In genomic region chr15:80152896-80153876, GRCh38 we compare ENCODE assay signal across 8 cellular contexts. TPM values are rescaled to one million over a fixed set of nuclear protein-coding genes. Genes with fewer than 3 reads are reported as not detected.
DNase-seq lines count a peak whose midpoint lies in the region; ATAC-seq, FAIRE-seq and TF ChIP-seq lines count a peak whose summit lies in the region.

TSS of gene FAH (plus strand) at chr15:80152999. CDS start at chr15:80153055, 56 bp downstream.

- H3K9me3 Mint-ChIP-seq in activated naive CD4-positive, alpha-beta T cell treated with anti-CD3 and anti-CD28 coated beads for 36 hours = no peaks in the 10 kb centered on the region
- no peaks in the 10 kb centered on the region for H3K9me3 Mint-ChIP-seq in osteocyte (ENCODE audit: unreplicated experiment)

- H3K4me1 Mint-ChIP-seq in activated naive CD4-positive, alpha-beta T cell treated with anti-CD3 and anti-CD28 coated beads for 36 hours (ENCODE audit: low read depth) = peaks cover 19% of the 10 kb centered on the region
- H3K4me1 Mint-ChIP-seq in osteocyte (ENCODE audit: unreplicated experiment) = peaks cover 14% of the 10 kb centered on the region

- TF ChIP-seq CTCF in osteocyte (IDR thresholded peaks at IDR 0.05) = no peak

- CTCF ChIA-PET in activated naive CD4-positive, alpha-beta T cell treated with anti-CD3 and anti-CD28 coated beads for 36 hours (lab: Charles Lee) = interaction anchor here (0.8 to 1.0 kb wide), 2 partner anchors 92 to 160 kb away, joined by 3 to 4 read pairs; no protein-coding TSS in a partner anchor

- FAIRE-seq in GM18507 (lab: Jason Lieb, UNC) = peak; percentile 80

- ATAC-seq in HG03039 (IDR thresholded peaks at IDR 0.05; ENCODE audit: unreplicated experiment) (peak; percentile 39), Right ventricle myocardium inferior (peak; percentile 84)

- peak within 1 kb of the TSS; percentile 83 for H3K27ac Mint-ChIP-seq in activated naive CD4-positive, alpha-beta T cell treated with anti-CD3 and anti-CD28 coated beads for 36 hours
- H3K27ac Mint-ChIP-seq in osteocyte (ENCODE audit: unreplicated experiment) = peak within 1 kb of the TSS; percentile 88

- H3K27me3 Mint-ChIP-seq in activated naive CD4-positive, alpha-beta T cell treated with anti-CD3 and anti-CD28 coated beads for 36 hours (ENCODE audit: low read depth) = no peaks in the 10 kb centered on the region
- H3K27me3 Mint-ChIP-seq in osteocyte (ENCODE audit: unreplicated experiment) = no peaks in the 10 kb centered on the region

- in situ Hi-C loops in ACHN (cut with HindIII; ENCODE audit: low pct_ligation_motif_present, low pct_unique_long_range_greater_than_20kb, low sequenced_read_pairs) = no loop called here

- peak; percentile 57 for DNase-seq in ACHN
- DNase-seq in GM18507 (ENCODE audit: extremely low spot score, insufficient read length, low read depth) = no peak
- peak; percentile 92 for DNase-seq in OCI-M1 (lab: John Stamatoyannopoulos, UW)
- DNase-seq in activated naive CD4-positive, alpha-beta T cell treated with anti-CD3 and anti-CD28 coated beads for 36 hours = peak; percentile 75
- no peak for DNase-seq in Right ventricle myocardium inferior (ENCODE audit: missing footprints)
- DNase-seq in osteocyte (ENCODE audit: extremely low spot score, unreplicated experiment) = peak; percentile 86
- no peak for DNase-seq in DMS79 (lab: John Stamatoyannopoulos, UW)

- H3K36me3 Mint-ChIP-seq in activated naive CD4-positive, alpha-beta T cell treated with anti-CD3 and anti-CD28 coated beads for 36 hours (ENCODE audit: low read depth) = peaks cover 4% of the 10 kb centered on the region
- H3K36me3 Mint-ChIP-seq in osteocyte (ENCODE audit: unreplicated experiment) = no peaks in the 10 kb centered on the region

- peak within 1 kb of the TSS; percentile 87 for H3K4me3 Mint-ChIP-seq in activated naive CD4-positive, alpha-beta T cell treated with anti-CD3 and anti-CD28 coated beads for 36 hours
- H3K4me3 Mint-ChIP-seq in osteocyte (ENCODE audit: unreplicated experiment) = peak within 1 kb of the TSS; percentile 83

- intact Hi-C loops in activated naive CD4-positive, alpha-beta T cell treated with anti-CD3 and anti-CD28 coated beads for 36 hours (cut with micrococcal nuclease) = loop anchor here (1.0 to 10.0 kb wide), 8 partner anchors 7 to 842 kb away; partner anchors contain the start of genes BCL2A1, TMED3 and ZFAND6
- intact Hi-C loops in Right ventricle myocardium inferior (cut with DNase I) = loop anchor here (2.0 to 5.0 kb wide), 2 partner anchors 94 to 231 kb away; partner anchors contain the start of gene ZFAND6

RNA-seq across cellular contexts. Expression of gene FAH, which starts in this region (rescaled TPM):
- 10 to 100 TPM; 53.4 to 55.8 TPM for total RNA-seq in activated naive CD4-positive, alpha-beta T cell treated with anti-CD3 and anti-CD28 coated beads for 36 hours
- total RNA-seq in Right ventricle myocardium inferior (25.5 TPM), osteocyte (9.5 and 12.9 TPM in 2 replicates)

Comparison
In these comparisons a context has a peak if more than half of its experiments do, and no peak if none do; other contexts are left out.
1. DNase-seq: peak in ACHN (single experiment), OCI-M1 (single experiment), activated naive CD4-positive, alpha-beta T cell treated with anti-CD3 and anti-CD28 coated beads for 36 hours (single experiment) and osteocyte (single experiment); none in GM18507 (single experiment), Right ventricle myocardium inferior (single experiment) and DMS79 (single experiment).